Comparison of ENCODE assay signal across 9 cellular contexts in the genomic region with DNA sequence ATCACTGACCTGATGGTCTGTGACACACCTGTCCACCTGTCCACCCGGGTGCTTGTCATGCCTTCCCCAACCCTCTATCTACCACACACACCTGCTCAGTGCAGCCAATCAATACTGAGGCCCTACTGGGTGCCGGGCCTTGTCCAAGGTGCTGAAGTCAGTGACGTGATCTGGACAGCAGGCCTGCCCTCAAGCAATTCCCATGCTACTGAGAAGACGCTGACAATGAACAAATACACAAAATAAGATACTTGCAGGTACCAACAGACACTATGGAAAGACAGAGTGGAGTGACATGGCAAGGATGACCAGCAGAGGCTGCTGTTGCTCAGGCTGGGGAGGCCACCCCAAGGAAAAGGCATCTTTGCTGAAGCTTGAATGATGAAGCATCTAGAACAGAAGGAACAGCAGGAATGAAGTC. TPM values are rescaled to one million over a fixed set of nuclear protein-coding genes. Genes with fewer than 3 reads are reported as not detected.
A peak's percentile ranks its signal among the peaks of the same experiment; 100 is the strongest.
DNase-seq lines count a peak whose midpoint lies in the region; ATAC-seq and TF ChIP-seq lines count a peak whose summit lies in the region.
"Had no signal": no experiment of that assay in that cellular context is flagged by ENCODE, and none has a peak within 500 bp of the region (broad histone marks: within the 10 kb centered on the region; RNA-seq: fewer than 3 reads in every experiment).

No MANE protein-coding gene starts in this region.

- peaks cover 4% of the 10 kb centered on the region for H3K27me3 Mint-ChIP-seq in chondrocyte (ENCODE audit: low read depth)

- H3K9me3 Mint-ChIP-seq in chondrocyte (ENCODE audit: low read depth), result no peaks in the 10 kb centered on the region

- H3K36me3 Mint-ChIP-seq in chondrocyte (ENCODE audit: low read depth), result peaks cover 20% of the 10 kb centered on the region

- TF ChIP-seq CTCF in NB4 (IDR thresholded peaks at IDR 0.05; ENCODE audit: low read depth, low read length) (peak; percentile 87), chondrocyte (IDR thresholded peaks at IDR 0.05) (peak; percentile 75)

- no peak for TF ChIP-seq POLR2A in NB4 (IDR thresholded peaks at IDR 0.05; ENCODE audit: extremely low read depth, insufficient read length)

- H3K4me3 ChIP-seq in NB4 (ENCODE audit: low read depth, low read length), result no peak overlapping the region

- DNase-seq in NCI-H748 (lab: John Stamatoyannopoulos, UW; ENCODE audit: unreplicated experiment), result peak; percentile 33
- DNase-seq in NCI-H748 treated with DMSO at 0.1 percent for 48 hours (lab: John Stamatoyannopoulos, UW), result no peak
- peak; percentile 65 for DNase-seq in NB4 (ENCODE audit: low read depth)
- no peak for DNase-seq in chondrocyte (ENCODE audit: low spot score)
- DNase-seq in occipital lobe (lab: John Stamatoyannopoulos, UW), result peak; percentile 21
- DNase-seq in middle frontal gyrus (ENCODE audit: extremely low spot score, low spot score), result no peak

- H3K4me3 Mint-ChIP-seq in chondrocyte (ENCODE audit: unreplicated experiment), result no peak overlapping the region

- peaks cover 5% of the 10 kb centered on the region for H3K4me1 Mint-ChIP-seq in chondrocyte (ENCODE audit: low read depth)

- ATAC-seq in GM21447 (IDR thresholded peaks at IDR 0.05; ENCODE audit: unreplicated experiment), result no peak
- no peak for ATAC-seq in HG02870 (IDR thresholded peaks at IDR 0.05; ENCODE audit: unreplicated experiment)

- H3K27ac Mint-ChIP-seq in chondrocyte (ENCODE audit: unreplicated experiment), result peak overlapping the region; percentile 53

RNA-seq across cellular contexts. Expression of gene PLAAT3, which starts 21.2 kb away (rescaled TPM):
- total RNA-seq in chondrocyte (9.3 to 22.0 TPM (median 21.2 TPM) in 3 replicates), occipital lobe (4.7 TPM)

RNA-seq across cellular contexts. Expression of gene PLAAT2, which starts 29.8 kb away (rescaled TPM):
- total RNA-seq in chondrocyte (not detected in 3 replicates), occipital lobe (not detected)
- total RNA-seq: skeletal muscle tissue had no signal

RNA-seq across cellular contexts. Expression of gene PLAAT4, which starts 56.4 kb away (rescaled TPM):
- 1.8 to 3.0 TPM (median 2.5 TPM) in 3 replicates for total RNA-seq in chondrocyte
- 2.3 TPM for total RNA-seq in occipital lobe

Comparison
In these comparisons a context has a peak if more than half of its experiments do, and no peak if none do; other contexts are left out.
1. DNase-seq: peak in NCI-H748 (single experiment), NB4 (single experiment) and occipital lobe (single experiment); none in NCI-H748 treated with DMSO at 0.1 percent for 48 hours (single experiment), chondrocyte (single experiment) and middle frontal gyrus (single experiment).